ENCODE assay signal across 8 cellular contexts in the genomic region with DNA sequence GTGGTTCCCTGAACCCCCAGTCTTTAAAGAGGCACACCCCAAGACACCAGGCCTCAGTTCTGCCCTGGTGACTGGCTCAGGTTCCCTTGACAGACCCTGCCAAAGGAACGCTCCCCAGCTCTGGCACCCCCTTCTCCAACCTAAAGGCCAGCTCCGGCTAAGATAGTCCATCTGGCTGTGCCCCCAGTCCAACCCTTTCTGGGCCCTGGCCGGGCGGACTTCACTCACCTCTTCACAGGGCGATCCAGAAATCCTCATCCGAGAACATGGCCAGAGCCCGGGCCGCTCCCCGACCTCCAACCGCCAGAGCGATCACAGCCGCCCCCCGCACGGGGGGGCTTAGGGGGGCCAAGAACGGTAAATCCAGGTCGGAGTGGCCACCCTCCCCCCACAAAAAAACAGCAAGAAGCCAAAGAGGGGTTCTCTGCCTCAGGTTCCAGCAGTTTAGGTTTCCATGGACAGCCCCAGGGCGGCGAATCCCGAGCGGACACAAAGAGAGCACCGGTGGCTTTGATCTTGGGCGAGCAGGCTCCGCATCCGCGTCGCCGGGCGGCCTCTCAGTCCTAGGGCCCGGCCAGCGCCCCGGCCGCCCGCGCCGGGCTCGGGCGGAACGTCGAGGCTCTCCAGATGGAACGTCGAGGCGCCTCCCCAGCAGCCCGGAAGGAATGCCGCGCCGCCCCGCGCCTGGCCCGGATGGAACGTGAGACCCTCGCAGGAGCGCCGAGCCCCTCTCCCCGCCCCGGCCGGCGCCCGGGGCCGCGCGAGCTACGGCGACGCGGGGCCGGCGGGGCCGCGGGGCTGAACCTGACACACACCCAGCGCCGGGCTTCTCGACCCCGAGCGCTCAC. TPM values are rescaled to one million over a fixed set of nuclear protein-coding genes. Genes with fewer than 3 reads are reported as not detected.
DNase-seq lines count a peak whose midpoint lies in the region; ATAC-seq and TF ChIP-seq lines count a peak whose summit lies in the region.

No MANE protein-coding gene starts in this region.

- POLR2A ChIA-PET in A673 (lab: Charles Lee; ENCODE audit: low non-redundant PET), result no interaction called here

- BruUV-seq in A673 (replicated peaks; lab: Mats Ljungman, UMichigan), result no TSS peak

- no peak for TF ChIP-seq EP300 in esophagus muscularis mucosa (IDR thresholded peaks at IDR 0.05)

- H3K27ac ChIP-seq in A673 (ENCODE audit: low read depth, low read length, poor library complexity, severe bottlenecking) (peak overlapping the region; percentile 100), WERI-Rb-1 (peak overlapping the region; percentile 100), esophagus muscularis mucosa (replicated peaks in 1 of 4) (peak overlapping the region; percentile 96 to 98 (median 96)), neural progenitor cell (peak overlapping the region; percentile 96)

- 0% methylated on average over 11 of the region's 74 CpGs for WGBS in esophagus muscularis mucosa

- H3K9ac ChIP-seq in neural progenitor cell, result peak overlapping the region; percentile 96

- intact Hi-C loops in A673 (cut with micrococcal nuclease; ENCODE audit: unreplicated experiment) (loop anchor here (5.0 kb wide), 1 partner anchor 178 kb away; no protein-coding TSS in a partner anchor), esophagus muscularis mucosa (cut with DNase I) (loop anchor here (5.0 kb wide), 2 partner anchors 68 to 173 kb away; no protein-coding TSS in a partner anchor)

- no peaks in the 10 kb centered on the region for H3K27me3 ChIP-seq in A673 (replicated peaks; ENCODE audit: insufficient read depth, low read depth, low read length, poor library complexity)
- no peaks in the 10 kb centered on the region for H3K27me3 ChIP-seq in WERI-Rb-1 (ENCODE audit: insufficient read depth, low read depth, severe bottlenecking)
- H3K27me3 ChIP-seq in esophagus muscularis mucosa, result no peaks in the 10 kb centered on the region
- no peaks in the 10 kb centered on the region for H3K27me3 ChIP-seq in neural progenitor cell

- DNase-seq in A673 (ENCODE audit: low spot score) (peak; percentile 25), WERI-Rb-1 (peak; percentile 21), esophagus muscularis mucosa (ENCODE audit: extremely low spot score) (no peak), neural progenitor cell (ENCODE audit: low spot score) (peak; percentile 76), HPDE6-E6E7 (ENCODE audit: extremely low spot score) (no peak), NCI-H187 (lab: John Stamatoyannopoulos, UW) (no peak)

- peaks cover 5% of the 10 kb centered on the region for H3F3A ChIP-seq in neural progenitor cell (ENCODE audit: low read depth)

- H4K20me1 ChIP-seq in neural progenitor cell (ENCODE audit: low read depth), result peaks cover 52% of the 10 kb centered on the region

- peaks cover 18% of the 10 kb centered on the region for H3K4me1 ChIP-seq in A673 (ENCODE audit: insufficient read depth, low read length, poor library complexity, severe bottlenecking)
- H3K4me1 ChIP-seq in esophagus muscularis mucosa, result peaks cover 40 to 67% (median 58%) of the 10 kb centered on the region in 4 donors
- peaks cover 30% of the 10 kb centered on the region for H3K4me1 ChIP-seq in neural progenitor cell

- no peak for TF ChIP-seq POLR2A in esophagus muscularis mucosa (IDR thresholded peaks at IDR 0.05; ENCODE audit: low read depth)

- no peak for TF ChIP-seq CTCF in A673 (conservative IDR thresholded peaks at IDR 0.05; ENCODE audit: low read depth, low read length)
- no peak for TF ChIP-seq CTCF in WERI-Rb-1 (IDR thresholded peaks at IDR 0.05; ENCODE audit: low read depth, low read length)
- no peak for TF ChIP-seq CTCF in esophagus muscularis mucosa (IDR thresholded peaks at IDR 0.05)
- TF ChIP-seq CTCF in neural progenitor cell (IDR thresholded peaks at IDR 0.05), result no peak

- H3K4me1 Mint-ChIP-seq in neural progenitor cell, result peaks cover 49% of the 10 kb centered on the region

- peaks cover 60% of the 10 kb centered on the region for H3K79me2 ChIP-seq in neural progenitor cell (ENCODE audit: low read depth)

- peak overlapping the region; percentile 94 for H2AFZ ChIP-seq in neural progenitor cell (replicated peaks)

- peak overlapping the region; percentile 94 for H3K4me2 ChIP-seq in neural progenitor cell

- H3K36me3 Mint-ChIP-seq in neural progenitor cell, result peaks cover 10% of the 10 kb centered on the region

- peak overlapping the region; percentile 98 for H3K4me3 Mint-ChIP-seq in neural progenitor cell

- H3K27me3 Mint-ChIP-seq in neural progenitor cell (ENCODE audit: insufficient read depth, low read depth), result peaks cover 5% of the 10 kb centered on the region

- peak overlapping the region; percentile 98 for H3K4me3 ChIP-seq in A673 (ENCODE audit: low read depth, low read length, poor library complexity, severe bottlenecking)
- peak overlapping the region; percentile 93 for H3K4me3 ChIP-seq in WERI-Rb-1 (ENCODE audit: low read depth, low read length)
- H3K4me3 ChIP-seq in esophagus muscularis mucosa, result peak overlapping the region; percentile 77 to 100 (median 98)
- H3K4me3 ChIP-seq in neural progenitor cell, result peak overlapping the region; percentile 95

- H3K9me3 ChIP-seq in A673 (ENCODE audit: low read depth, low read length, poor library complexity, severe bottlenecking) (no peaks in the 10 kb centered on the region), WERI-Rb-1 (ENCODE audit: severe bottlenecking) (no peaks in the 10 kb centered on the region), esophagus muscularis mucosa (no peaks in the 10 kb centered on the region), neural progenitor cell (ENCODE audit: low read depth) (no peaks in the 10 kb centered on the region)

- peak overlapping the region; percentile 97 for H3K27ac Mint-ChIP-seq in neural progenitor cell

- H3K36me3 ChIP-seq in A673 (ENCODE audit: insufficient read depth, low read length, poor library complexity, severe bottlenecking) (peaks cover 10% of the 10 kb centered on the region), WERI-Rb-1 (peaks cover 38% of the 10 kb centered on the region), esophagus muscularis mucosa (peaks cover 2 to 7% (median 6%) of the 10 kb centered on the region in 4 donors), neural progenitor cell (no peaks in the 10 kb centered on the region)

- CTCF ChIA-PET in A673 (lab: Charles Lee), result no interaction called here

- no peaks in the 10 kb centered on the region for H3K9me3 Mint-ChIP-seq in neural progenitor cell

- ATAC-seq in GM18498 (IDR thresholded peaks at IDR 0.05; ENCODE audit: unreplicated experiment), result peak; percentile 19
- ATAC-seq in HG03280 (IDR thresholded peaks at IDR 0.05; ENCODE audit: unreplicated experiment), result peak; percentile 25

RNA-seq across cellular contexts. Expression of a gene that starts 1.0 kb away (rescaled TPM):
- total RNA-seq in A673 (2021) (121 and 138 TPM in 2 replicates), esophagus muscularis mucosa (10 to 100 TPM; 47.2 to 85.2 (median 76.2) TPM), neural progenitor cell (ENCODE audit: low replicate concordance) (19.0 and 31.3 TPM in 2 replicates)

RNA-seq across cellular contexts. Expression of a gene that starts 10.2 kb away (rescaled TPM):
- total RNA-seq in A673 (2021) (1.3 and 1.6 TPM in 2 replicates), esophagus muscularis mucosa (under 1 TPM in 2 of 4 donors, not detected in 2; 0.40 to 0.97 TPM), neural progenitor cell (ENCODE audit: low replicate concordance) (5.3 and 6.0 TPM in 2 replicates)

RNA-seq across cellular contexts. Expression of a gene that starts 35.0 kb away (rescaled TPM):
- total RNA-seq in A673 (2021) (0.22 and 0.39 TPM in 2 replicates), esophagus muscularis mucosa (1 to 10 TPM in 3 of 4 donors, under 1 TPM in 1; 0.66 to 3.0 (median 1.9) TPM), neural progenitor cell (ENCODE audit: low replicate concordance) (0.03 TPM in 1 of 2 replicates, not detected in the other)

RNA-seq across cellular contexts. Expression of a gene that starts 41.0 kb away (rescaled TPM):
- 50.7 and 59.6 TPM in 2 replicates for total RNA-seq in A673 (2021)
- total RNA-seq in esophagus muscularis mucosa, result 10 to 100 TPM; 52.0 to 70.6 (median 64.3) TPM
- 32.4 and 41.8 TPM in 2 replicates for total RNA-seq in neural progenitor cell (ENCODE audit: low replicate concordance)

RNA-seq across cellular contexts. Expression of a gene that starts 51.0 kb away (rescaled TPM):
- 47.2 and 55.7 TPM in 2 replicates for total RNA-seq in A673 (2021)
- 10 to 100 TPM; 24.7 to 54.0 (median 34.3) TPM for total RNA-seq in esophagus muscularis mucosa
- total RNA-seq in neural progenitor cell (ENCODE audit: low replicate concordance), result 32.7 and 69.5 TPM in 2 replicates

Comparison
In these comparisons a context has a peak if more than half of its experiments do, and no peak if none do; other contexts are left out.
1. DNase-seq: peak in A673 (single experiment), WERI-Rb-1 (single experiment) and neural progenitor cell (single experiment); none in esophagus muscularis mucosa (single experiment), HPDE6-E6E7 (single experiment) and NCI-H187 (0 of 2).
2. Peak in every context shown above with its lines, with median percentiles within 50 percentile points of each other: H3K27ac ChIP-seq and H3K4me3 ChIP-seq.